8 cellular contexts compared by ENCODE assay signal in genomic region chr15:90716317-90716975, GRCh38.
A peak's percentile ranks its signal among the peaks of the same experiment; 100 is the strongest.
DNase-seq lines count a peak whose midpoint lies in the region; ATAC-seq lines count a peak whose summit lies in the region.

No MANE protein-coding gene starts in this region.

- ATAC-seq in GM19455 (IDR thresholded peaks at IDR 0.05; ENCODE audit: unreplicated experiment) (peak; percentile 35), GM21737 (IDR thresholded peaks at IDR 0.05; ENCODE audit: unreplicated experiment) (no peak), GM19397 (IDR thresholded peaks at IDR 0.05; ENCODE audit: unreplicated experiment) (no peak), HG02798 (IDR thresholded peaks at IDR 0.05; ENCODE audit: poor library complexity, unreplicated experiment) (no peak)

- H3K9me3 Mint-ChIP-seq in dendritic cell treated with granulocyte-macrophage colony-stimulating factor and Interleukin-4, amounts not matched to agents 40 ng/mL and 50 ng/mL, for 4 days: peaks cover 7% of the 10 kb centered on the region

- H3K9me3 ChIP-seq in NT2/D1 (ENCODE audit: insufficient read depth, low read length) (no peaks in the 10 kb centered on the region), mucosa of stomach (ENCODE audit: control insufficient read depth, low read length) (no peaks in the 10 kb centered on the region)

- H3K36me3 ChIP-seq in NT2/D1 (ENCODE audit: insufficient read depth, insufficient read length, low read length) (peaks cover 16% of the 10 kb centered on the region), mucosa of stomach (ENCODE audit: control insufficient read depth, insufficient read depth, low read length) (no peaks in the 10 kb centered on the region)

- H3K36me3 Mint-ChIP-seq in dendritic cell treated with granulocyte-macrophage colony-stimulating factor and Interleukin-4, amounts not matched to agents 40 ng/mL and 50 ng/mL, for 4 days (ENCODE audit: low read depth): peaks cover 13% of the 10 kb centered on the region

- H3K4me3 ChIP-seq in NT2/D1 (ENCODE audit: insufficient read length, low read depth) (peak overlapping the region; percentile 98), mucosa of stomach (ENCODE audit: low read length) (peak overlapping the region; percentile 93)

- H3K4me1 ChIP-seq in NT2/D1 (ENCODE audit: insufficient read depth, insufficient read length) (no peaks in the 10 kb centered on the region), mucosa of stomach (ENCODE audit: control insufficient read depth, insufficient read depth, low read length) (peaks cover 8% of the 10 kb centered on the region)

- no peaks in the 10 kb centered on the region for H3K27me3 ChIP-seq in NT2/D1 (ENCODE audit: insufficient read depth, insufficient read length)
- no peaks in the 10 kb centered on the region for H3K27me3 ChIP-seq in mucosa of stomach (ENCODE audit: control insufficient read depth, insufficient read depth, low read length)

- intact Hi-C loops in dendritic cell treated with granulocyte-macrophage colony-stimulating factor and Interleukin-4, amounts not matched to agents 40 ng/mL and 50 ng/mL, for 4 days (cut with micrococcal nuclease): no loop called here

- peak overlapping the region; percentile 92 for H3K27ac Mint-ChIP-seq in dendritic cell treated with granulocyte-macrophage colony-stimulating factor and Interleukin-4, amounts not matched to agents 40 ng/mL and 50 ng/mL, for 4 days

- H3K27me3 Mint-ChIP-seq in dendritic cell treated with granulocyte-macrophage colony-stimulating factor and Interleukin-4, amounts not matched to agents 40 ng/mL and 50 ng/mL, for 4 days: no peaks in the 10 kb centered on the region

- peaks cover 38% of the 10 kb centered on the region for H3K4me1 Mint-ChIP-seq in dendritic cell treated with granulocyte-macrophage colony-stimulating factor and Interleukin-4, amounts not matched to agents 40 ng/mL and 50 ng/mL, for 4 days (ENCODE audit: low read depth)

- peak overlapping the region; percentile 98 for H3K9ac ChIP-seq in NT2/D1 (ENCODE audit: insufficient read length, low read depth)
- peak overlapping the region; percentile 91 for H3K9ac ChIP-seq in mucosa of stomach (ENCODE audit: low read length)

- DNase-seq in NT2/D1 (ENCODE audit: low read depth, low spot score) (no peak), NCI-H2081 (lab: John Stamatoyannopoulos, UW) (no peak)

- peak overlapping the region; percentile 99 for H3K4me3 Mint-ChIP-seq in dendritic cell treated with granulocyte-macrophage colony-stimulating factor and Interleukin-4, amounts not matched to agents 40 ng/mL and 50 ng/mL, for 4 days
